ENCODE assay signal across 8 cellular contexts in the genomic region with DNA sequence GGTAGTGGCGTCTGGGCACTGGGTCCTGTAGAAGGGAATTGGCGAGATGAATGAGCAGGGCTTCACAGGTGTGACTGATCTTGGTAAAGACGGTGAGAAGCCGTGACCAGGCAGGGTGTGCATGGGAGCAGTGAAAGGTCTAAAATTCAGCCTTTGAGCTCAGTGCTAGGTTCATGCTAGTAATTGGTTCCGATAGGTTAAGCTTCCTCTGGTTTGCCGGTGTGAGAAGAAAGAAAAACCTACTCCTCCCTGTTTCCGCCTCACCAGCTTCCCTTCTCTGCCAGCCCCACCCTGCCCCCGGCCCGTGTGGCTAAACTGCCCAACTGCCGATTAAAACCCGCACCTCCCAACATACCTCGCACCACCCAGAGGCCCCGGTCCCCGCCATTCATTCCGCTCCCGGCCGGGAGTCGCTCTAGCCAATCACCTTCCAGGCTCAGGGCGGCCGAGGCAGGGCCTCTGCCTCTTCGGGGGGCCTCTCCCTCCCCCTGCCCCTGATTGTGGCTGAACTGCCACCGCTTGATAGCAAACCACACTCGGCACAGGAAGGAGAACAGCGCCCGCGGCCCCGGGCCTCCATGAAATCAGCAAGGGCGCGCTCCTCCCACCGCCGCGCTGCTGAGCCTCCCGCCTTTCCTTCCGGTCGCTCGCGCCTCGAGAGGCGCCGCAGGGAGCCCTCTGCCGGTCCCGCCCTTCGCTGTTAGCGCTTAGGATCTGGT. TPM values are rescaled to one million over a fixed set of nuclear protein-coding genes. Genes with fewer than 3 reads are reported as not detected.
DNase-seq lines count a peak whose midpoint lies in the region; ATAC-seq and TF ChIP-seq lines count a peak whose summit lies in the region.

No MANE protein-coding gene starts in this region.

- peaks cover 3% of the 10 kb centered on the region for H3K36me3 Mint-ChIP-seq in IgD-negative memory B cell

- H2AFZ ChIP-seq in OCI-LY7 (ENCODE audit: low read length) = peak overlapping the region; percentile 62; the same call in 1 of the 2 replicates

- no peaks in the 10 kb centered on the region for H3K9me2 ChIP-seq in OCI-LY7 (ENCODE audit: insufficient read depth, low read length)

- no peaks in the 10 kb centered on the region for H3K36me3 ChIP-seq in OCI-LY7 (ENCODE audit: insufficient read depth, low read length)
- no peaks in the 10 kb centered on the region for H3K36me3 ChIP-seq in mucosa of rectum (ENCODE audit: control insufficient read depth in 2 of 2, insufficient read depth in 2 of 2, low read length in 2 of 2)

- DNase-seq in DMS 273 treated with DMSO at 0.1 percent for 48 hours (lab: John Stamatoyannopoulos, UW) (peak; percentile 74), OCI-LY7 (ENCODE audit: low spot score) (peak; percentile 90), activated T-cell treated with anti-CD3 and anti-CD28 coated beads for 4 hours (peak; percentile 69), erythroblast (lab: John Stamatoyannopoulos, UW) (peak; percentile 94 to 97)
- peak; percentile 90 for DNase-seq in stimulated activated CD8-positive, alpha-beta memory T cell treated with anti-CD3 and anti-CD28 coated beads, Interleukin-4, amount 100 ng/mL, for 48 hours

- intact Hi-C loops in OCI-LY7 (cut with micrococcal nuclease; ENCODE audit: unreplicated experiment) = loop anchor here (1.0 to 10.0 kb wide), 4 partner anchors 11 to 663 kb away; a partner anchor contains a TSS

- H3K4me3 ChIP-seq in OCI-LY7 (ENCODE audit: low read depth, low read length, poor library complexity, severe bottlenecking) (peak overlapping the region; percentile 68), mucosa of rectum (ENCODE audit: low read length in 2 of 2) (peak overlapping the region; percentile 87 to 91)

- TF ChIP-seq CTCF in OCI-LY7 (conservative IDR thresholded peaks at IDR 0.05; ENCODE audit: low read length) = peak; percentile 35; the same call in 1 of the 2 replicates

- peaks cover 33 to 38% (median 38%) of the 10 kb centered on the region in 3 donors for H3K4me1 Mint-ChIP-seq in IgD-negative memory B cell

- no peaks in the 10 kb centered on the region for H3K9me3 ChIP-seq in OCI-LY7 (ENCODE audit: low read length)
- no peaks in the 10 kb centered on the region for H3K9me3 ChIP-seq in mucosa of rectum (ENCODE audit: control insufficient read depth in 2 of 2, low read length in 2 of 2)

- H3K9ac ChIP-seq in mucosa of rectum (ENCODE audit: low read depth in 1 of 2, low read length in 2 of 2) = peak overlapping the region; percentile 83 to 92

- H3K27me3 ChIP-seq in mucosa of rectum (ENCODE audit: control insufficient read depth in 2 of 2, insufficient read depth in 2 of 2, low read length in 2 of 2) = no peaks in the 10 kb centered on the region

- TF ChIP-seq POLR2A in erythroblast (IDR thresholded peaks at IDR 0.05; ENCODE audit: low read length) = peak; percentile 97

- no peaks in the 10 kb centered on the region for H3K27me3 Mint-ChIP-seq in IgD-negative memory B cell

- BruUV-seq in OCI-LY7 (replicated peaks; lab: Mats Ljungman, UMichigan) = TSS peak; percentile 89

- H3K27ac ChIP-seq in OCI-LY7 (ENCODE audit: low read depth, low read length, poor library complexity, severe bottlenecking) = peak overlapping the region; percentile 70
- H3K27ac ChIP-seq in mucosa of rectum (ENCODE audit: low read depth in 2 of 2, low read length in 2 of 2) = peak overlapping the region; percentile 80 to 94

- peak overlapping the region; percentile 76 for H3K4me2 ChIP-seq in OCI-LY7 (ENCODE audit: low read length)

- no peaks in the 10 kb centered on the region for H3K79me2 ChIP-seq in OCI-LY7 (ENCODE audit: insufficient read depth, low read depth, low read length)

- peak overlapping the region; percentile 92 to 98 (median 94) for H3K4me3 Mint-ChIP-seq in IgD-negative memory B cell

- POLR2A ChIA-PET in OCI-LY7 (lab: Charles Lee) = interaction anchor here (0.7 to 1.4 kb wide), 7 partner anchors 9 to 80 kb away, joined by 3 to 9 read pairs (median 3); a partner anchor contains a TSS

- no peaks in the 10 kb centered on the region for H3K9me3 Mint-ChIP-seq in IgD-negative memory B cell

- peak overlapping the region; percentile 96 to 98 (median 97) for H3K27ac Mint-ChIP-seq in IgD-negative memory B cell

- H3K4me1 ChIP-seq in OCI-LY7 (ENCODE audit: insufficient read depth, low read length, poor library complexity, severe bottlenecking) (peaks cover 34% of the 10 kb centered on the region), mucosa of rectum (ENCODE audit: control insufficient read depth in 2 of 2, insufficient read depth in 2 of 2, low read length in 2 of 2) (peaks cover 10% of the 10 kb centered on the region in 2 donors)

- ATAC-seq in GM21529 (IDR thresholded peaks at IDR 0.05; ENCODE audit: unreplicated experiment) = peak; percentile 79

- H4K20me1 ChIP-seq in OCI-LY7 (ENCODE audit: insufficient read depth, low read length) = no peaks in the 10 kb centered on the region

- CTCF ChIA-PET in OCI-LY7 (lab: Charles Lee; ENCODE audit: unreplicated experiment) = interaction anchor here (0.9 kb wide), 1 partner anchor 23 kb away, joined by 4 read pairs; no protein-coding TSS in a partner anchor

RNA-seq across cellular contexts. Expression of a gene that starts 7.3 kb away (rescaled TPM):
- polyA plus RNA-seq in IgD-negative memory B cell = 18.9 TPM
- total RNA-seq in OCI-LY7 (2014; rRNA removed; shearing (Covaris generic)) = 0.51 and 1.1 TPM in 2 replicates
- 3.7 and 3.8 TPM in 2 replicates for total RNA-seq in OCI-LY7 (2022)

Comparison
In these comparisons a context has a peak if more than half of its experiments do, and no peak if none do; other contexts are left out.
1. Peak in every context shown above with its lines: DNase-seq, ATAC-seq, H3K4me3 ChIP-seq and H3K27ac ChIP-seq.